Comparison of ENCODE assay signal across 1 cellular context in the genomic region with DNA sequence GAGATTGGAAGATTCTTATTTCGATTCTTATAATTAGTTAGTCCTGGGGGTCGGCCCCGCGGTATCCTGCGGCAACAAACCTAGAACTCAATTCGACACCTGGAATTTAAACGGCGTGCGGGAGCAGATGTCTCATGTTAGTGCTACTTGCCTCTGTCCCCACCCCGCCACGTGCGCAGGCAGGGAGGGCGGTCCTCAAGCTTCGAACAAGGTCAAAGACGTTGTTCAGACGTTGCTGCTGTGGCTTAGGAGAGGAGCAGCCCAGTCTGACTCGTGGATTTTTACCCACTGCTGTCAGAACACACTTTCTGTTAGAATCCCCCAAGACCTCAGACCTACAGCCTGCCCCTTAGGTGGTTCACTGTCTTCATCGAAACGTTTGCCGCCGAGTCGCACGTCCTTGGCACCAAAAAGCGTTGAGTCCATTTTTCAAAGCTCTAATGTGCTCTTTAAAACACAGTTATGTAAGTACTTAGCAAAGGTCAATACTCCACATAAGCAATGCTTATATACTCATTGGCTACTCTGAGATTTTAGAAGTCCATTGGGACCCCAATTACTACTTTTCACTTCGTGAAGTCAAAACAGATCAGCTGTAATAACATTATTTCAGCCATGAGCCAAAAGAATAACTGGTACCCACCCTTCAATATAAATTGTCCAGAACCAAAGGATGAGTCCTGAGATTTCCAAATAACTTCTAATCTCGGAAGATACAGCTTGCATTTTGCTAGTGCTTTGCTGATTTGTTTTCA.
TF ChIP-seq lines count a peak whose summit lies in the region.

No MANE protein-coding gene starts in this region.

TF ChIP-seq in SK-N-SH, 30 proteins besides CTCF, POLR2A, EP300 and RAD21 (continued from another document):
- TF ChIP-seq, protein P1, sequence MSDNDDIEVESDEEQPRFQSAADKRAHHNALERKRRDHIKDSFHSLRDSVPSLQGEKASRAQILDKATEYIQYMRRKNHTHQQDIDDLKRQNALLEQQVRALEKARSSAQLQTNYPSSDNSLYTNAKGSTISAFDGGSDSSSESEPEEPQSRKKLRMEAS (IDR thresholded peaks at IDR 0.05; ENCODE audit: low read depth): peak; percentile 99
- TF ChIP-seq, protein P2, sequence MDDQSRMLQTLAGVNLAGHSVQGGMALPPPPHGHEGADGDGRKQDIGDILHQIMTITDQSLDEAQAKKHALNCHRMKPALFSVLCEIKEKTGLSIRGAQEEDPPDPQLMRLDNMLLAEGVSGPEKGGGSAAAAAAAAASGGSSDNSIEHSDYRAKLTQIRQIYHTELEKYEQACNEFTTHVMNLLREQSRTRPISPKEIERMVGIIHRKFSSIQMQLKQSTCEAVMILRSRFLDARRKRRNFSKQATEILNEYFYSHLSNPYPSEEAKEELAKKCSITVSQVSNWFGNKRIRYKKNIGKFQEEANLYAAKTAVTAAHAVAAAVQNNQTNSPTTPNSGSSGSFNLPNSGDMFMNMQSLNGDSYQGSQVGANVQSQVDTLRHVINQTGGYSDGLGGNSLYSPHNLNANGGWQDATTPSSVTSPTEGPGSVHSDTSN (IDR thresholded peaks at IDR 0.05): no peak
- TF ChIP-seq TEAD4 (IDR thresholded peaks at IDR 0.05; ENCODE audit: borderline replicate concordance, insufficient read depth): no peak
- TF ChIP-seq, protein P3, sequence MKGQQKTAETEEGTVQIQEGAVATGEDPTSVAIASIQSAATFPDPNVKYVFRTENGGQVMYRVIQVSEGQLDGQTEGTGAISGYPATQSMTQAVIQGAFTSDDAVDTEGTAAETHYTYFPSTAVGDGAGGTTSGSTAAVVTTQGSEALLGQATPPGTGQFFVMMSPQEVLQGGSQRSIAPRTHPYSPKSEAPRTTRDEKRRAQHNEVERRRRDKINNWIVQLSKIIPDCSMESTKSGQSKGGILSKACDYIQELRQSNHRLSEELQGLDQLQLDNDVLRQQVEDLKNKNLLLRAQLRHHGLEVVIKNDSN (IDR thresholded peaks at IDR 0.05; ENCODE audit: borderline replicate concordance, low read depth): peak; percentile 71; the same call in 1 of the 2 replicates
- TF ChIP-seq EZH2phosphoT487 (IDR thresholded peaks at IDR 0.05; ENCODE audit: borderline replicate concordance, low read depth): no peak
